In the genomic region with DNA sequence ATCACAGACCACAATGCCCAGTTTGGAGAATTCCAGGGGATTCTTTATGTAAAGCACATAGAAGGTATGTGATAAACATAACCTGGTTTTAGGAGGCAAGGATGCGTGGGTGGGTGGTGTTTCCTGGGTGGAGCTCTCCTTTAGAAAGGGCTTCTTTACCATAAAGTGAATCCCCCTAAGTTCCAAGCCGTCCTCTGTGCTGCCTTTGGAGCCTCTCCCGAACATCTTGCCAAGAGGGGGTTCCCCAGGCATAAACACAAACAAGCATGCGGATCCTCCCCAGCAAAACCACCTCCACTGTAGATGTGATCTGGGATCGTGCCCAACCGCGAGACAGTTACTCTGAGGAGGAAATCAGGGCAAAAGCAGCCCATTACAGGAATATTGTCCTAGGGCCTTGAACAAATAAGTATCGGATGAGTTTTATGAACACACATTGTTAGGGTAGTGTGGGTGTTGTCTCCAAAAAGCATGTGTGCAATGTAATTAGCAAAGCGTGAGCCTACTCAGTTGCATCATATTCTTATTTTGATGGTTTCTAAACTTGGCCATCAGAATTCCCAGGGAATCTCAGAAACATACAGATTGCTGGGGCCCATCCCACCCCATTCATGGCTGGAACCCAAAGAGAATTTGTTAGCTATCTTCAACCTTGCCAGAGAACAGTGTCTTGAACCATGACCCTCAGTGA, we compare ENCODE assay signal across 20 cellular contexts. TPM values are rescaled to one million over a fixed set of nuclear protein-coding genes. Genes with fewer than 3 reads are reported as not detected.
A peak's percentile ranks its signal among the peaks of the same experiment; 100 is the strongest.
DNase-seq lines count a peak whose midpoint lies in the region; ATAC-seq and TF ChIP-seq lines count a peak whose summit lies in the region.
"Had no signal": no experiment of that assay in that cellular context is flagged by ENCODE, and none has a peak within 500 bp of the region (broad histone marks: within the 10 kb centered on the region; RNA-seq: fewer than 3 reads in every experiment).

No MANE protein-coding gene starts in this region.

- no peak for TF ChIP-seq CTCF in AG10803 (conservative IDR thresholded peaks at IDR 0.05; ENCODE audit: low read length)
- no peak for TF ChIP-seq CTCF in HFFc6 (IDR thresholded peaks at IDR 0.05)
- TF ChIP-seq CTCF in fibroblast of the aortic adventitia (IDR thresholded peaks at IDR 0.05; ENCODE audit: insufficient read depth, low read length), result no peak
- no peak for TF ChIP-seq CTCF in omental fat pad (IDR thresholded peaks at IDR 0.05)
- no peak for TF ChIP-seq CTCF in progenitor cell of endocrine pancreas (IDR thresholded peaks at IDR 0.05; ENCODE audit: unreplicated experiment)

- H3K36me3 Mint-ChIP-seq in HFFc6 (ENCODE audit: low read depth) (peaks cover 19% of the 10 kb centered on the region), progenitor cell of endocrine pancreas (ENCODE audit: insufficient read depth) (peaks cover 3% of the 10 kb centered on the region)
- peaks cover 9% of the 10 kb centered on the region for H3K36me3 Mint-ChIP-seq in stimulated activated memory B cell treated with anti-CD40 and anti-IgM and Interleukin-4, amounts not matched to agents 10 μg/mL and 1 μg/mL and 100 μg/mL, for 72 hours

- H3K4me3 ChIP-seq in AG10803 (ENCODE audit: low read length), result no peak overlapping the region
- no peak overlapping the region for H3K4me3 ChIP-seq in fibroblast of the aortic adventitia (ENCODE audit: low read depth, low read length)
- H3K4me3 ChIP-seq: lower lobe of right lung, SJCRH30 had no signal

- peaks cover 6% of the 10 kb centered on the region; the same call in 1 of the 2 replicates for H3K4me1 Mint-ChIP-seq in HFFc6 (ENCODE audit: low read depth)
- H3K4me1 Mint-ChIP-seq in stimulated activated memory B cell treated with anti-CD40 and anti-IgM and Interleukin-4, amounts not matched to agents 10 μg/mL and 1 μg/mL and 100 μg/mL, for 72 hours, result no peaks in the 10 kb centered on the region
- no peaks in the 10 kb centered on the region for H3K4me1 Mint-ChIP-seq in progenitor cell of endocrine pancreas (ENCODE audit: low read depth)
- H3K4me1 Mint-ChIP-seq: naive thymus-derived CD4-positive, alpha-beta T cell had no signal

- H3K27ac Mint-ChIP-seq in HFFc6 (peak overlapping the region; percentile 29; the same call in 1 of the 2 replicates), progenitor cell of endocrine pancreas (no peak overlapping the region)
- no peak overlapping the region for H3K27ac Mint-ChIP-seq in stimulated activated memory B cell treated with anti-CD40 and anti-IgM and Interleukin-4, amounts not matched to agents 10 μg/mL and 1 μg/mL and 100 μg/mL, for 72 hours
- H3K27ac Mint-ChIP-seq: naive thymus-derived CD4-positive, alpha-beta T cell had no signal

- ATAC-seq in omental fat pad (ENCODE audit: low FRiP score), result peak; percentile 62
- no peak for ATAC-seq in stimulated activated memory B cell treated with anti-CD40 and anti-IgM and Interleukin-4, amounts not matched to agents 10 μg/mL and 1 μg/mL and 100 μg/mL, for 72 hours
- ATAC-seq: lower lobe of right lung; naive thymus-derived CD4-positive, alpha-beta T cell; stimulated activated naive CD8-positive, alpha-beta T cell treated with anti-CD3 and anti-CD28 coated beads, Interleukin-15, Interleukin-2, amounts not matched to agents 100 U/mL and 50 U/mL, for 24 hours had no signal

- H3K4me3 Mint-ChIP-seq in HFFc6 (no peak overlapping the region), progenitor cell of endocrine pancreas (ENCODE audit: low read depth) (no peak overlapping the region)
- H3K4me3 Mint-ChIP-seq in stimulated activated memory B cell treated with anti-CD40 and anti-IgM and Interleukin-4, amounts not matched to agents 10 μg/mL and 1 μg/mL and 100 μg/mL, for 72 hours, result no peak overlapping the region
- H3K4me3 Mint-ChIP-seq: naive thymus-derived CD4-positive, alpha-beta T cell had no signal

- peak; percentile 77 for DNase-seq in AG10803 (ENCODE audit: low read depth)
- no peak for DNase-seq in HFFc6
- DNase-seq in fibroblast of the aortic adventitia (ENCODE audit: low read depth), result peak; percentile 62
- DNase-seq in omental fat pad (ENCODE audit: low spot score), result no peak
- no peak for DNase-seq in stimulated activated CD4-positive, alpha-beta T cell treated with anti-CD3 and anti-CD28 coated beads, Interleukin-2, amount 100 ng/mL, for 48 hours
- no peak for DNase-seq in DMS79 treated with DMSO at 0.1 percent for 48 hours (lab: John Stamatoyannopoulos, UW)
- no peak for DNase-seq in progenitor cell of endocrine pancreas (ENCODE audit: low spot score, unreplicated experiment)
- DNase-seq: activated CD4-positive, CD25-positive, alpha-beta regulatory T cell treated with anti-CD3 and anti-CD28 coated beads, Interleukin-2, amount 50 U/mL, for 72 hours; activated effector memory CD4-positive, alpha-beta T cell treated with Interleukin-2 at 50 U/mL for 16 hours; anterior cingulate cortex; Caco-2; GDM1; lower lobe of right lung; naive thymus-derived CD4-positive, alpha-beta T cell; NCI-H2029; NCI-H510A; SJCRH30; stimulated activated naive CD8-positive, alpha-beta T cell treated with anti-CD3 and anti-CD28 coated beads, Interleukin-15, Interleukin-2, amounts not matched to agents 100 U/mL and 50 U/mL, for 24 hours; T1000 had no signal

- H3K27me3 Mint-ChIP-seq in HFFc6 (ENCODE audit: insufficient read depth) (no peaks in the 10 kb centered on the region; the same call in none of the 2 replicates), progenitor cell of endocrine pancreas (no peaks in the 10 kb centered on the region)
- H3K27me3 Mint-ChIP-seq in stimulated activated memory B cell treated with anti-CD40 and anti-IgM and Interleukin-4, amounts not matched to agents 10 μg/mL and 1 μg/mL and 100 μg/mL, for 72 hours, result no peaks in the 10 kb centered on the region
- H3K27me3 Mint-ChIP-seq: naive thymus-derived CD4-positive, alpha-beta T cell had no signal

- H3K9me3 Mint-ChIP-seq in HFFc6 (no peaks in the 10 kb centered on the region), progenitor cell of endocrine pancreas (ENCODE audit: low read depth) (no peaks in the 10 kb centered on the region)
- no peaks in the 10 kb centered on the region for H3K9me3 Mint-ChIP-seq in stimulated activated memory B cell treated with anti-CD40 and anti-IgM and Interleukin-4, amounts not matched to agents 10 μg/mL and 1 μg/mL and 100 μg/mL, for 72 hours
- H3K9me3 Mint-ChIP-seq: naive thymus-derived CD4-positive, alpha-beta T cell had no signal

RNA-seq across cellular contexts. Expression of a gene that starts 48.8 kb away (rescaled TPM):
- total RNA-seq in HFFc6 (2021; fragmentation: NEBNext Ultra II Directional; extraction: Animal tissue kit (Norgen Biotek cat#: 25700)), result 100 to 1,000 TPM; 541 to 709 (median 649) TPM
- total RNA-seq in fibroblast of the aortic adventitia (ENCODE audit: low replicate concordance) (202 and 234 TPM in 2 replicates), omental fat pad (100 to 1,000 TPM; 100 to 273 (median 154) TPM), progenitor cell of endocrine pancreas (68.3 and 85.5 TPM in 2 replicates)

Comparison
In these comparisons a context has a peak if more than half of its experiments do, and no peak if none do; other contexts are left out.
1. DNase-seq: peak in AG10803 (single experiment) and fibroblast of the aortic adventitia (single experiment); none in HFFc6 (single experiment), omental fat pad (single experiment), stimulated activated CD4-positive, alpha-beta T cell treated with anti-CD3 and anti-CD28 coated beads, Interleukin-2, amount 100 ng/mL, for 48 hours (0 of 2), DMS79 treated with DMSO at 0.1 percent for 48 hours (single experiment) and progenitor cell of endocrine pancreas (single experiment).